In the genomic region with DNA sequence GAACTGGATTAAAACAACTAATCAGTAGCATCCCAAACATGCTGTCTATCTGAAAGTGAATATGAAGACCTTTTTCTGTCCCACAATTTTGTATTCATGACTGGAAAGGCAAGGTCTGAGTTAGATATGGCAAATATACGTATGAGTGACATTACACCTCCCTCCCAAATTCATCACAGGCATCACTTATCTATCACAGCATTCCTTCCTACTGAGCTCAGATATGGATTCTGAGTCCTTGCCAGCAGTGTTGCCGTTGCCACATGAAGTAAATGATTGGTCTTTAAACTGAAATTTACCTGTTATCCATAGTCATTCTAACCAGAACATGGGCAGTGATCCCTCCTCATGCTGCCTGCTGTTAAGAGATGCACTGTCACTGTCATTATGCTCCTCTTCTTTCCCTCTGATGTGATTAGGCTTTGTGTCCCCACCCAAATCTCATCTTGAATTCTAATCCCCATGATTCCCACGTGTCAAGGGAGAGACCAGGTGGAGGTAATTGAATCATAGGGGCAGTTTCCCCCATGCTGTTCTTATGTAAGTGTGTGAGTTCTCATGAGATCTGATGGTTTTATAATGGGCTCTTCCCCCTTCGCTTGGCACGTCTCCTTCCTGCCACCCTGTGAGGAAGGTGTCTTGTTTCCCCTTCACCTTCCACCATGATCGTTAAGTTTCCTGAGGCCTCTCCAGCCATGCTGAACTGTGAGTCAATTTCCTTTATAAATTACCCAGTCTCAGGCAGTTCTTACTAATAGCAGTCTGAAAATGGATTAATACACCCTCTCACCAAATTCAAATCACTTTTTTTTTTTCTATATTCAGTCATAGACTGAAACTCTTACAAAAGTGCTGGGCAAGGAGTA, we compare ENCODE assay signal across 21 cellular contexts.
"Had no signal": no experiment of that assay in that cellular context is flagged by ENCODE, and none has a peak within 500 bp of the region (broad histone marks: within the 10 kb centered on the region; RNA-seq: fewer than 3 reads in every experiment).

No MANE protein-coding gene starts in this region.

- H3K4me3 ChIP-seq: cardiac muscle cell, coronary artery, esophagus muscularis mucosa, left ventricle myocardium inferior, lung, mucosa of descending colon, spleen, tibial nerve had no signal

- H3K36me3 ChIP-seq: cardiac muscle cell, esophagus muscularis mucosa, left ventricle myocardium inferior, spleen, tibial nerve had no signal

- DNase-seq: activated CD4-positive, alpha-beta memory T cell treated with anti-CD3 and anti-CD28 coated beads, Interleukin-2, amount 10 ng/mL, durations not matched to agents 7 days and 5 days; activated CD4-positive, alpha-beta T cell treated with anti-CD3 and anti-CD28 coated beads for 1 hour; activated CD4-positive, alpha-beta T cell treated with anti-CD3 and anti-CD28 coated beads, Interleukin-2, amount 10 ng/mL, durations not matched to agents 7 days and 5 days; activated gamma-delta T cell treated with Interleukin-2 at 50 U/mL for 16 hours; activated naive CD4-positive, alpha-beta T cell treated with anti-CD3 and anti-CD28 coated beads, Interleukin-2, amount 50 U/mL, for 16 hours; activated T-cell treated with anti-CD3 and anti-CD28 coated beads, Interleukin-2, amount 50 U/mL, for 4 hours; amygdala; cerebellar nuclear complex; effector memory CD8-positive, alpha-beta T cell; foreskin melanocyte; left ventricle myocardium inferior; mucosa of descending colon; right cardiac atrium; spleen; stimulated activated naive CD4-positive, alpha-beta T cell treated with Interleukin-2 at 50 U/mL for 16 hours; T1000 had no signal

- H3K9me3 ChIP-seq: esophagus muscularis mucosa, left ventricle myocardium inferior, mucosa of descending colon, spleen, tibial nerve had no signal

- H3K27me3 ChIP-seq: cardiac muscle cell, esophagus muscularis mucosa, tibial nerve had no signal

- H3K4me1 ChIP-seq: esophagus muscularis mucosa, spleen had no signal
